34 cellular contexts compared by ENCODE assay signal in the genomic region with DNA sequence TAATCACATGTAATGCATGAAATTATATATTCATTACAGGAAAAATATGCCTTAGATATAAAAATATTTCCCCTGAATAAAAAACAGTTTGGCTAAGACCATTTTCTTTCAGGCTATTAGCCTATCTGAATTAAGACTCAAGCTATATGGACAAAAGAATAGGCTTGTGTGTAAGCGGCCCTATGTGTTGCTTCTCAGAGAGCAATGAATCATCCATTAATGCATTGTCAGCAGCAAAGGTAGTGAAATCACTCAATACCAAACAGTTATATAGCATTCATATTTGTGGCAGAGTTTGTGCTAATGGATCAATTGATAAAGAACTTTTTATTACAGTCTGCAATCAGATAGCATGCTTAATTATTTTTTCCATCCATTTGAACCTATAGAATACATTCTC.
"Had no signal": no experiment of that assay in that cellular context is flagged by ENCODE, and none has a peak within 500 bp of the region (broad histone marks: within the 10 kb centered on the region; RNA-seq: fewer than 3 reads in every experiment).

No MANE protein-coding gene starts in this region.

- H3K4me3 ChIP-seq: adrenal gland, Peyer's patch had no signal

- H3K27me3 ChIP-seq: adrenal gland, Peyer's patch had no signal

- H3K36me3 ChIP-seq: adrenal gland, Peyer's patch had no signal

- DNase-seq: activated B cell treated with CpG ODN at 0.5 μM for 24 hours; activated CD4-positive, alpha-beta memory T cell treated with anti-CD3 and anti-CD28 coated beads for 36 hours; activated CD4-positive, alpha-beta T cell treated with anti-CD3 and anti-CD28 coated beads for 4 hours; activated CD4-positive, alpha-beta T cell treated with anti-CD3 and anti-CD28 coated beads, Interleukin-2, amount 50 U/mL, for 1 hour; activated CD4-positive, CD25-positive, alpha-beta regulatory T cell treated with anti-CD3 and anti-CD28 coated beads, Interleukin-2, amount 50 U/mL, for 72 hours; activated CD8-positive, alpha-beta memory T cell treated with anti-CD3 and anti-CD28 coated beads, Interleukin-2, amount 50 U/mL, for 4 hours; activated gamma-delta T cell treated with Interleukin-2 at 50 U/mL for 16 hours; activated naive CD4-positive, alpha-beta T cell treated with anti-CD3 and anti-CD28 coated beads for 36 hours; activated T-cell treated with anti-CD3 and anti-CD28 coated beads for 4 hours; activated T-cell treated with anti-CD3 and anti-CD28 coated beads, Interleukin-2, amount 50 U/mL, for 4 hours; adrenal gland; anterior cingulate cortex; Karpas-422; KBM-7; NCI-H1092; NCI-H146; NCI-H187; NCI-H2029 treated with DMSO at 0.1 percent for 48 hours; NCI-H2107; NCI-H2171; NCI-H510A; NCI-H526; NCI-H748 treated with DMSO at 0.1 percent for 48 hours; NK-92 treated with Interleukin-12 subunit alpha and Interleukin-12 subunit beta, amount 100 ng/mL, for 24 hours; PC-3; Peyer's patch; RPMI8226; SIG-M5; SW 1271; T-helper 1 cell; T-helper 2 cell; T-helper 9 cell had no signal

- H3K9me3 ChIP-seq: adrenal gland, Peyer's patch had no signal

- H3K4me1 ChIP-seq: adrenal gland, Peyer's patch had no signal

- H3K27ac ChIP-seq: adrenal gland, Peyer's patch, VCaP had no signal

- ATAC-seq: activated naive CD4-positive, alpha-beta T cell treated with anti-CD3 and anti-CD28 coated beads, Interleukin-2, amount 50 U/mL, for 72 hours; activated T-cell treated with anti-CD3 and anti-CD28 coated beads, Interleukin-2, amount 50 U/mL, for 4 hours; PC-3 had no signal
